Comparison of ENCODE assay signal across 2 cellular contexts in genomic region chr1:116636574-116636973, GRCh38. TPM values are rescaled to one million over a fixed set of nuclear protein-coding genes. Genes with fewer than 3 reads are reported as not detected.
"Had no signal": no experiment of that assay in that cellular context is flagged by ENCODE, and none has a peak within 500 bp of the region (broad histone marks: within the 10 kb centered on the region; RNA-seq: fewer than 3 reads in every experiment).

No MANE protein-coding gene starts in this region.

RNA-seq across cellular contexts. Expression of gene IGSF3, which starts 31.0 kb away (rescaled TPM):
- total RNA-seq: HFFc6 had no signal
- polyA plus RNA-seq: IgD-negative memory B cell had no signal
